In the genomic region with DNA sequence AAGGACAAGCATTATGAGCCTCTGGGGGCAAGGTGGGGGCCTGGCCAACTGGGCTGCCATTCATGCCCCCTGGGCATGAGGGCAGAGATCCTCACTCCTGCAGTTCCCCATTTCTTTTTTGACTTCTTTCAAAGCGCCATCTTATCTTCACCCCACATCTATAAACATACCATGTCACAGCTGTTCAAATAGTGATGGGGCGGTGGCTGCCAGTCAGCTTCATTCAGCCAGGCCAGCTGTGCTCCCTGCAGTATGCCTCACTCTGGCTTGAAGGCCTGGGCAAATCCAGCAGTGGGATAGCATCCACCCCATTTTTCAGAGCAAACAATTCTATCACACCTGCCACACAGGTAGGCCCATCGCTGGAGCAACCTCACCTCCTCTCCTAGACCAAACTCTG, we compare ENCODE assay signal across 15 cellular contexts.
"Had no signal": no experiment of that assay in that cellular context is flagged by ENCODE, and none has a peak within 500 bp of the region (broad histone marks: within the 10 kb centered on the region; RNA-seq: fewer than 3 reads in every experiment).

No MANE protein-coding gene starts in this region.

- ATAC-seq: activated CD8-positive, alpha-beta T cell treated with anti-CD3 and anti-CD28 coated beads, Interleukin-2, amount 10 ng/mL, durations not matched to agents 7 days and 5 days; esophagus mucosa; stimulated activated naive CD8-positive, alpha-beta T cell treated with anti-CD3 and anti-CD28 coated beads, Interleukin-15, amount 100 ng/mL, for 72 hours had no signal

- H3K36me3 ChIP-seq: ascending aorta, uterus had no signal

- H3K27ac ChIP-seq: ascending aorta had no signal

- H3K9me3 ChIP-seq: ascending aorta, uterus had no signal

- H3K27me3 ChIP-seq: ascending aorta, uterus had no signal

- FAIRE-seq: endometrium had no signal

- DNase-seq: activated CD4-positive, alpha-beta T cell treated with anti-CD3 and anti-CD28 coated beads for 4 hours; activated CD8-positive, alpha-beta memory T cell treated with anti-CD3 and anti-CD28 coated beads, Interleukin-2, amount 50 U/mL, for 48 hours; activated CD8-positive, alpha-beta T cell treated with anti-CD3 and anti-CD28 coated beads, Interleukin-2, amount 10 ng/mL, durations not matched to agents 7 days and 5 days; activated naive CD4-positive, alpha-beta T cell; glutamatergic neuron; immature natural killer cell; mammary epithelial cell; nephron progenitor cell; stimulated activated CD4-positive, alpha-beta T cell treated with anti-CD3 and anti-CD28 coated beads, Interleukin-4, amount 100 ng/mL, for 24 hours; stimulated activated naive CD8-positive, alpha-beta T cell treated with anti-CD3 and anti-CD28 coated beads, Interleukin-15, amount 100 ng/mL, for 72 hours; T1000 had no signal

- H3K4me3 ChIP-seq: ascending aorta, uterus had no signal

- H3K4me1 ChIP-seq: ascending aorta, uterus had no signal
